ENCODE assay signal across 2 cellular contexts in the genomic region with DNA sequence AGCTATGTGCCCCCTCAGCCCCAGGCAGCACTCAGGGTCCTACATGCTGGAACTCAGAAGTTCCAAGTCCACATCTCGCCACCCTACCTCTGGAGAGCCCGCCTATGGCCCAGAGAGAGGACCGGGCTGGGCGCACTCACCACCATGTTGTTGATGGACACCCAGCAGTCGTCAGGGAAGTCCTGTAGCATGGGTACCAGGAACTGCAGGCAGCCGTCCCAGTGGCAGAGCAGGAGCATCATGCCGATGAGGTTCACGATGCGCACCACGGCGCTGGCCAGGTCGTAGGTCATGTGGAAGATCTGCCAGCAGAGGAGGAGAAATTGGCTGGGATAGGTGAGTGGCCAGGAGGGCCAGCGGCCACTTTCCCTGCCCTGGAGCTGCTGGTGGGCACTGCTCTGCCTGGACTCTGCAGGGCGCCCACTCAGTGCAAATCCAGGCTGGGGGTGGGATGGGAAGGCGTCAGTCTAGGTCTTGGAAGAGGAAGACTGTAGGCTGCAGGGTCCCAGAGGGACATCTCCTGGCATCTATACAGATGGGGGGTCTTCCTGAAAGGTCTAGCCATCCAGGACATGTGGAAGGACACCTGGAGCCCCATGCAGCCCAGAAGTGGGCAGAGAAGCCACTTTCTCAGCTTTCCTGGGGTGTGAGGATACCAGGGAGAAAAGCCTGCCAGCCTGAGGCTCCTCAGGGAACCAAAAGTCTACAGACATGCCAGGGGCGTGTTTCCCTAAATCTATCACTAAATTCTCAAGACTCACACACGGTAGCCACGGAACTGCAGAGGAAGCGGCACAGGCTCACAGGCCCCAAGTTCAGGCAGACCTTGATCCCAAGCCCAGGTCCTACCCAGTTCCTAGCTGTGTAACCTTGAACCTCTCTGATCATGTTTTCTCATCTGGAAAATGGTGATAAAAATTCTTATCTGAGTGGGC.
TF ChIP-seq lines count a peak whose summit lies in the region.

No MANE protein-coding gene starts in this region.

TF ChIP-seq in GM23338, 12 proteins besides CTCF, POLR2A, EP300 and RAD21 (continues in another document):
- TF ChIP-seq ZNF462 (CRISPR knock-in tag; IDR thresholded peaks at IDR 0.05) (no peak), EZH2phosphoT487 (IDR thresholded peaks at IDR 0.05; ENCODE audit: unreplicated experiment) (no peak), EZH2 (IDR thresholded peaks at IDR 0.05; ENCODE audit: low read depth, unreplicated experiment) (no peak), NANOG (IDR thresholded peaks at IDR 0.05; ENCODE audit: borderline replicate concordance) (no peak), ETS1 (IDR thresholded peaks at IDR 0.05) (no peak), JUNB (IDR thresholded peaks at IDR 0.05; ENCODE audit: unreplicated experiment) (no peak), ZNF331 (CRISPR knock-in tag; IDR thresholded peaks at IDR 0.05; ENCODE audit: low read depth) (no peak), ZNF114 (CRISPR knock-in tag; IDR thresholded peaks at IDR 0.05) (no peak), CREB1 (CRISPR knock-in tag; IDR thresholded peaks at IDR 0.05; ENCODE audit: low read depth) (no peak)

TF ChIP-seq in H1, 55 proteins besides CTCF, POLR2A, EP300 and RAD21:
- no peak for TF ChIP-seq BRCA1 (IDR thresholded peaks at IDR 0.05; ENCODE audit: low read depth, low read length)
- TF ChIP-seq POLR2AphosphoS5 (IDR thresholded peaks at IDR 0.05; ENCODE audit: low read depth, low read length), result no peak
- no peak for TF ChIP-seq KDM4A (IDR thresholded peaks at IDR 0.05; ENCODE audit: low read depth, low read length, severe bottlenecking)
- TF ChIP-seq BCL11A (IDR thresholded peaks at IDR 0.05; ENCODE audit: low read depth in 2 of 2, low read length in 2 of 2), result no peak
- no peak for TF ChIP-seq CTBP2 (IDR thresholded peaks at IDR 0.05; ENCODE audit: borderline replicate concordance, insufficient read depth, insufficient read length, low read length)
- TF ChIP-seq TCF12 (IDR thresholded peaks at IDR 0.05; ENCODE audit: low read depth, low read length), result no peak
- no peak for TF ChIP-seq SAP30 (IDR thresholded peaks at IDR 0.05; ENCODE audit: insufficient read depth, insufficient replicate concordance, low read length)
- TF ChIP-seq TBP (IDR thresholded peaks at IDR 0.05; ENCODE audit: low read depth, low read length), result no peak
- TF ChIP-seq MAX (IDR thresholded peaks at IDR 0.05), result no peak
- no peak for TF ChIP-seq EGR1 (IDR thresholded peaks at IDR 0.05; ENCODE audit: borderline replicate concordance, low read depth, low read length)
